1 cellular context compared by ENCODE assay signal in the genomic region with DNA sequence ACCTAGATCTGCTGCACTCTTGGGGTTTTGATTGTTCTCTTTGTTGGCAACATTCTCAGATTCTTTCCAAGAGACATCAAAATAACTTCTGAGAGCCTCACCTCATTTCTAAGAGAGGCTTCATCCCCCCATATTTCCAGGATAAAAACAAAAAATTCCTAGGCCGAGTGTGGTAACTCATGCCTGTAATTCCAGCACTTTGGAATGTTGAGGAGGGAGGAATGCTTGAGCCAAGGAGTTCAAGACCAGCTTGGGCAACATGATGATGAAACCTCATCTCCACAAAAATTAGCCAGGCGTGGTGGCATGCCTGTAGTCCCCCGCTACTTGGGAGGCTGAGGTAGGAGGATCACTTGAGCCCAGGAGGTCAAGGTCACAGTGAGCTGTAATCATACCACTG.
TF ChIP-seq lines count a peak whose summit lies in the region.

No MANE protein-coding gene starts in this region.

TF ChIP-seq in GM23338, 12 proteins besides CTCF, POLR2A, EP300 and RAD21 (continued from another document):
- TF ChIP-seq, protein P1, sequence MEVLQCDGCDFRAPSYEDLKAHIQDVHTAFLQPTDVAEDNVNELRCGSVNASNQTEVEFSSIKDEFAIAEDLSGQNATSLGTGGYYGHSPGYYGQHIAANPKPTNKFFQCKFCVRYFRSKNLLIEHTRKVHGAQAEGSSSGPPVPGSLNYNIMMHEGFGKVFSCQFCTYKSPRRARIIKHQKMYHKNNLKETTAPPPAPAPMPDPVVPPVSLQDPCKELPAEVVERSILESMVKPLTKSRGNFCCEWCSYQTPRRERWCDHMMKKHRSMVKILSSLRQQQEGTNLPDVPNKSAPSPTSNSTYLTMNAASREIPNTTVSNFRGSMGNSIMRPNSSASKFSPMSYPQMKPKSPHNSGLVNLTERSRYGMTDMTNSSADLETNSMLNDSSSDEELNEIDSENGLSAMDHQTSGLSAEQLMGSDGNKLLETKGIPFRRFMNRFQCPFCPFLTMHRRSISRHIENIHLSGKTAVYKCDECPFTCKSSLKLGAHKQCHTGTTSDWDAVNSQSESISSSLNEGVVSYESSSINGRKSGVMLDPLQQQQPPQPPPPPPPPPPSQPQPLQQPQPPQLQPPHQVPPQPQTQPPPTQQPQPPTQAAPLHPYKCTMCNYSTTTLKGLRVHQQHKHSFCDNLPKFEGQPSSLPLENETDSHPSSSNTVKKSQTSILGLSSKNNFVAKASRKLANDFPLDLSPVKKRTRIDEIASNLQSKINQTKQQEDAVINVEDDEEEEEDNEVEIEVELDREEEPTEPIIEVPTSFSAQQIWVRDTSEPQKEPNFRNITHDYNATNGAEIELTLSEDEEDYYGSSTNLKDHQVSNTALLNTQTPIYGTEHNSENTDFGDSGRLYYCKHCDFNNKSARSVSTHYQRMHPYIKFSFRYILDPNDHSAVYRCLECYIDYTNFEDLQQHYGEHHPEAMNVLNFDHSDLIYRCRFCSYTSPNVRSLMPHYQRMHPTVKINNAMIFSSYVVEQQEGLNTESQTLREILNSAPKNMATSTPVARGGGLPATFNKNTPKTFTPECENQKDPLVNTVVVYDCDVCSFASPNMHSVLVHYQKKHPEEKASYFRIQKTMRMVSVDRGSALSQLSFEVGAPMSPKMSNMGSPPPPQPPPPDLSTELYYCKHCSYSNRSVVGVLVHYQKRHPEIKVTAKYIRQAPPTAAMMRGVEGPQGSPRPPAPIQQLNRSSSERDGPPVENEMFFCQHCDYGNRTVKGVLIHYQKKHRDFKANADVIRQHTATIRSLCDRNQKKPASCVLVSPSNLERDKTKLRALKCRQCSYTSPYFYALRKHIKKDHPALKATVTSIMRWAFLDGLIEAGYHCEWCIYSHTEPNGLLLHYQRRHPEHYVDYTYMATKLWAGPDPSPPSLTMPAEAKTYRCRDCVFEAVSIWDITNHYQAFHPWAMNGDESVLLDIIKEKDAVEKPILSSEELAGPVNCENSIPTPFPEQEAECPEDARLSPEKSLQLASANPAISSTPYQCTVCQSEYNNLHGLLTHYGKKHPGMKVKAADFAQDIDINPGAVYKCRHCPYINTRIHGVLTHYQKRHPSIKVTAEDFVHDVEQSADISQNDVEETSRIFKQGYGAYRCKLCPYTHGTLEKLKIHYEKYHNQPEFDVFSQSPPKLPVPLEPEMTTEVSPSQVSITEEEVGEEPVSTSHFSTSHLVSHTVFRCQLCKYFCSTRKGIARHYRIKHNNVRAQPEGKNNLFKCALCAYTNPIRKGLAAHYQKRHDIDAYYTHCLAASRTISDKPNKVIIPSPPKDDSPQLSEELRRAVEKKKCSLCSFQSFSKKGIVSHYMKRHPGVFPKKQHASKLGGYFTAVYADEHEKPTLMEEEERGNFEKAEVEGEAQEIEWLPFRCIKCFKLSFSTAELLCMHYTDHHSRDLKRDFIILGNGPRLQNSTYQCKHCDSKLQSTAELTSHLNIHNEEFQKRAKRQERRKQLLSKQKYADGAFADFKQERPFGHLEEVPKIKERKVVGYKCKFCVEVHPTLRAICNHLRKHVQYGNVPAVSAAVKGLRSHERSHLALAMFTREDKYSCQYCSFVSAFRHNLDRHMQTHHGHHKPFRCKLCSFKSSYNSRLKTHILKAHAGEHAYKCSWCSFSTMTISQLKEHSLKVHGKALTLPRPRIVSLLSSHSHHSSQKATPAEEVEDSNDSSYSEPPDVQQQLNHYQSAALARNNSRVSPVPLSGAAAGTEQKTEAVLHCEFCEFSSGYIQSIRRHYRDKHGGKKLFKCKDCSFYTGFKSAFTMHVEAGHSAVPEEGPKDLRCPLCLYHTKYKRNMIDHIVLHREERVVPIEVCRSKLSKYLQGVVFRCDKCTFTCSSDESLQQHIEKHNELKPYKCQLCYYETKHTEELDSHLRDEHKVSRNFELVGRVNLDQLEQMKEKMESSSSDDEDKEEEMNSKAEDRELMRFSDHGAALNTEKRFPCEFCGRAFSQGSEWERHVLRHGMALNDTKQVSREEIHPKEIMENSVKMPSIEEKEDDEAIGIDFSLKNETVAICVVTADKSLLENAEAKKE (CRISPR knock-in tag; IDR thresholded peaks at IDR 0.05) = no peak
- TF ChIP-seq CREB1 (CRISPR knock-in tag; IDR thresholded peaks at IDR 0.05; ENCODE audit: low read depth) = no peak
- no peak for TF ChIP-seq EZH2phosphoT487 (IDR thresholded peaks at IDR 0.05; ENCODE audit: unreplicated experiment)
- TF ChIP-seq, protein P2, sequence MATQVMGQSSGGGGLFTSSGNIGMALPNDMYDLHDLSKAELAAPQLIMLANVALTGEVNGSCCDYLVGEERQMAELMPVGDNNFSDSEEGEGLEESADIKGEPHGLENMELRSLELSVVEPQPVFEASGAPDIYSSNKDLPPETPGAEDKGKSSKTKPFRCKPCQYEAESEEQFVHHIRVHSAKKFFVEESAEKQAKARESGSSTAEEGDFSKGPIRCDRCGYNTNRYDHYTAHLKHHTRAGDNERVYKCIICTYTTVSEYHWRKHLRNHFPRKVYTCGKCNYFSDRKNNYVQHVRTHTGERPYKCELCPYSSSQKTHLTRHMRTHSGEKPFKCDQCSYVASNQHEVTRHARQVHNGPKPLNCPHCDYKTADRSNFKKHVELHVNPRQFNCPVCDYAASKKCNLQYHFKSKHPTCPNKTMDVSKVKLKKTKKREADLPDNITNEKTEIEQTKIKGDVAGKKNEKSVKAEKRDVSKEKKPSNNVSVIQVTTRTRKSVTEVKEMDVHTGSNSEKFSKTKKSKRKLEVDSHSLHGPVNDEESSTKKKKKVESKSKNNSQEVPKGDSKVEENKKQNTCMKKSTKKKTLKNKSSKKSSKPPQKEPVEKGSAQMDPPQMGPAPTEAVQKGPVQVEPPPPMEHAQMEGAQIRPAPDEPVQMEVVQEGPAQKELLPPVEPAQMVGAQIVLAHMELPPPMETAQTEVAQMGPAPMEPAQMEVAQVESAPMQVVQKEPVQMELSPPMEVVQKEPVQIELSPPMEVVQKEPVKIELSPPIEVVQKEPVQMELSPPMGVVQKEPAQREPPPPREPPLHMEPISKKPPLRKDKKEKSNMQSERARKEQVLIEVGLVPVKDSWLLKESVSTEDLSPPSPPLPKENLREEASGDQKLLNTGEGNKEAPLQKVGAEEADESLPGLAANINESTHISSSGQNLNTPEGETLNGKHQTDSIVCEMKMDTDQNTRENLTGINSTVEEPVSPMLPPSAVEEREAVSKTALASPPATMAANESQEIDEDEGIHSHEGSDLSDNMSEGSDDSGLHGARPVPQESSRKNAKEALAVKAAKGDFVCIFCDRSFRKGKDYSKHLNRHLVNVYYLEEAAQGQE (IDR thresholded peaks at IDR 0.05; ENCODE audit: unreplicated experiment) = no peak
- no peak for TF ChIP-seq NANOG (IDR thresholded peaks at IDR 0.05; ENCODE audit: borderline replicate concordance)
- no peak for TF ChIP-seq STAT1 (IDR thresholded peaks at IDR 0.05; ENCODE audit: unreplicated experiment)
- TF ChIP-seq ZNF114 (CRISPR knock-in tag; IDR thresholded peaks at IDR 0.05) = no peak
